17 cellular contexts compared by ENCODE assay signal in genomic region chr2:46325178-46325928, GRCh38. TPM values are rescaled to one million over a fixed set of nuclear protein-coding genes. Genes with fewer than 3 reads are reported as not detected.
DNase-seq lines count a peak whose midpoint lies in the region; ATAC-seq, FAIRE-seq and TF ChIP-seq lines count a peak whose summit lies in the region.
"Had no signal": no experiment of that assay in that cellular context is flagged by ENCODE, and none has a peak within 500 bp of the region (broad histone marks: within the 10 kb centered on the region; RNA-seq: fewer than 3 reads in every experiment).

No MANE protein-coding gene starts in this region.

- H3K4me1 ChIP-seq in lower lobe of right lung (peaks cover 99% of the 10 kb centered on the region), stomach (peaks cover 15 to 73% (median 35%) of the 10 kb centered on the region in 4 donors)

- peak; percentile 90 for FAIRE-seq in RCC 7860 (lab: Jason Lieb, UNC)
- FAIRE-seq: D721Med had no signal

- H3K27ac ChIP-seq in lower lobe of right lung (peak overlapping the region; percentile 14), stomach (no peak overlapping the region)

- intact Hi-C loops in lower lobe of right lung (cut with DNase I) (no loop called here), stomach (cut with DNase I; ENCODE audit: low total_unique reads) (no loop called here)

- peaks cover 4% of the 10 kb centered on the region for H3K36me3 ChIP-seq in lower lobe of right lung
- no peaks in the 10 kb centered on the region for H3K36me3 ChIP-seq in stomach

- no peak for ATAC-seq in lower lobe of right lung

- WGBS in stomach, 5 donors: 86 to 97% (median 92%) methylated on average over 6 of the region's 6 CpGs

- TF ChIP-seq CTCF in lower lobe of right lung (IDR thresholded peaks at IDR 0.05): no peak
- TF ChIP-seq CTCF in stomach (IDR thresholded peaks at IDR 0.05): no peak

- H3K27me3 ChIP-seq in lower lobe of right lung (ENCODE audit: low read depth): no peaks in the 10 kb centered on the region
- H3K27me3 ChIP-seq in stomach: no peaks in the 10 kb centered on the region

- in situ Hi-C loops in KBM-7 (cut with MboI; ENCODE audit: low pct_unique_long_range_greater_than_20kb, low sequenced_read_pairs): no loop called here

- DNase-seq in EL: peak; percentile 75
- peak; percentile 88 for DNase-seq in RCC 7860 (ENCODE audit: low spot score)
- peak; percentile 68 to 87 for DNase-seq in dermis microvascular lymphatic vessel endothelial cell (ENCODE audit: low read depth in 2 of 2)
- DNase-seq in lower lobe of right lung: no peak
- no peak for DNase-seq in NCI-H82 (lab: John Stamatoyannopoulos, UW)
- DNase-seq in KBM-7: no peak
- no peak for DNase-seq in LoVo (ENCODE audit: low spot score)
- DNase-seq in stomach: no peak
- DNase-seq: activated CD4-positive, alpha-beta memory T cell treated with anti-CD3 and anti-CD28 coated beads for 36 hours; AML-193; foreskin melanocyte; H7; Karpas-422; NCI-H1436 treated with DMSO at 0.1 percent for 48 hours; RPMI8226; T1000 had no signal

- H3K9me3 ChIP-seq in lower lobe of right lung (no peaks in the 10 kb centered on the region), stomach (no peaks in the 10 kb centered on the region)

- TF ChIP-seq EP300 in stomach (IDR thresholded peaks at IDR 0.05): no peak

- H3K4me3 ChIP-seq in lower lobe of right lung: no peak overlapping the region
- H3K4me3 ChIP-seq in stomach: no peak overlapping the region

- no peak for TF ChIP-seq POLR2A in stomach (IDR thresholded peaks at IDR 0.05)

RNA-seq across cellular contexts. Expression of gene EPAS1, which starts 28.1 kb away (rescaled TPM):
- total RNA-seq in dermis microvascular lymphatic vessel endothelial cell: 109 and 193 TPM in 2 replicates
- total RNA-seq in lower lobe of right lung: 1,419 TPM
- 100 to 1,000 TPM in 4 of 5 donors, 10 to 100 TPM in 1; 69.0 to 217 (median 156) TPM for total RNA-seq in stomach
- polyA plus RNA-seq in stomach: 10 to 100 TPM; 35.1 to 82.6 (median 47.1) TPM

Comparison
In these comparisons a context has a peak if more than half of its experiments do, and no peak if none do; other contexts are left out.
1. DNase-seq: peak in EL (single experiment), RCC 7860 (single experiment) and dermis microvascular lymphatic vessel endothelial cell (2 of 2); none in lower lobe of right lung (single experiment), NCI-H82 (single experiment), KBM-7 (single experiment), LoVo (single experiment) and stomach (single experiment).